13 cellular contexts compared by ENCODE assay signal in the genomic region with DNA sequence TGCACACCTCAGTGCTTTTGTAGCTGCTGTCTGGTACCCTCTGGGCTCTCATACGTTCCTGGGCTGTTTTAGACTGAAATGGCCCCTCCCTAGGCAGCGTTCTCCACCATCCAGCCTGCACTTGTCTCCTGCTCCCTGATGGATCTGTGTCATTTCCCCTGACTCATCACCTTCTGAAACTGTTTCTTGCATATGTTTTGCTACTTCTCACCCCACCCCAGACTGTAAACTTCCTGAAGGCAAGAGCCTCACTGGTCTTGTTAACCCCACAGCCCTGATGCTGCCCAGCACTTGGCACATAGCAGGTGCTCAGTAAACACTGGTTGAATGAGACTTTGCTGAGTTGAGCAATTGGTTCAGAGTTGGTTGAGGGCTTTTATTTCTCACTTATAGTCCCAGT.
A peak's percentile ranks its signal among the peaks of the same experiment; 100 is the strongest.
DNase-seq lines count a peak whose midpoint lies in the region; ATAC-seq, FAIRE-seq and TF ChIP-seq lines count a peak whose summit lies in the region.
"Had no signal": no experiment of that assay in that cellular context is flagged by ENCODE, and none has a peak within 500 bp of the region (broad histone marks: within the 10 kb centered on the region; RNA-seq: fewer than 3 reads in every experiment).

No MANE protein-coding gene starts in this region.

- H3K9ac ChIP-seq in GM23248 (no peak overlapping the region), endothelial cell of umbilical vein (replicated peaks; ENCODE audit: extremely low read depth, insufficient read depth, low read length) (no peak overlapping the region)

- H3K4me1 ChIP-seq in GM23248 (ENCODE audit: insufficient read depth) = no peaks in the 10 kb centered on the region
- H3K4me1 ChIP-seq in endothelial cell of umbilical vein (ENCODE audit: control insufficient read depth, extremely low read depth, insufficient read depth, low read length) = no peaks in the 10 kb centered on the region

- dilution Hi-C loops in endothelial cell of umbilical vein (cut with MboI; ENCODE audit: extremely low pct_ligation_motif_present, low sequenced_read_pairs) = no loop called here

- intact Hi-C loops in endothelial cell of umbilical vein (cut with micrococcal nuclease) = no loop called here

- CTCF ChIA-PET in endothelial cell of umbilical vein (lab: Charles Lee) = interaction anchor here (1.5 kb wide), 1 partner anchor 14 kb away, joined by 4 read pairs; no protein-coding TSS in a partner anchor

- H3K4me3 ChIP-seq in GM23248 (no peak overlapping the region), endothelial cell of umbilical vein (replicated peaks in 1 of 3; ENCODE audit: insufficient read depth in 1 of 3, low read depth in 1 of 3, low read length in 3 of 3) (no peak overlapping the region)
- H3K4me3 ChIP-seq: stomach had no signal

- ATAC-seq in natural killer cell treated with Interleukin-12 subunit alpha and Interleukin-12 subunit beta and Interleukin-15 and Interleukin-18, amount 100 ng/mL, for 72 hours = peak; percentile 31 to 58
- ATAC-seq in HG03354 (IDR thresholded peaks at IDR 0.05; ENCODE audit: poor library complexity, severe bottlenecking, unreplicated experiment) (no peak), HG03196 (IDR thresholded peaks at IDR 0.05; ENCODE audit: unreplicated experiment) (no peak), GM19452 (IDR thresholded peaks at IDR 0.05; ENCODE audit: unreplicated experiment) (no peak)

- DNase-seq in GM23248 = peak; percentile 19
- DNase-seq in NCI-H226 = peak; percentile 46
- peak; percentile 24 for DNase-seq in endothelial cell of umbilical vein (ENCODE audit: low read depth, low spot score)
- DNase-seq in natural killer cell treated with Interleukin-12 subunit alpha and Interleukin-12 subunit beta and Interleukin-15 and Interleukin-18, amount 100 ng/mL, for 72 hours (ENCODE audit: low spot score) = no peak
- DNase-seq in T1000 (lab: John Stamatoyannopoulos, UW) = no peak
- DNase-seq: activated T-cell treated with anti-CD3 and anti-CD28 coated beads, Interleukin-2, amount 50 U/mL, for 24 hours; NCI-H2227 treated with DMSO at 0.1 percent for 48 hours; stimulated activated CD4-positive, alpha-beta T cell treated with anti-CD3 and anti-CD28 coated beads, Interleukin-4, amount 100 ng/mL, for 4 hours; stomach had no signal

- H3F3A ChIP-seq in GM23248 (ENCODE audit: insufficient read depth) = no peaks in the 10 kb centered on the region; the same call in 1 of the 2 replicates

- H3K27ac ChIP-seq in GM23248 = no peak overlapping the region
- no peak overlapping the region for H3K27ac ChIP-seq in endothelial cell of umbilical vein (ENCODE audit: insufficient read depth, low read depth, low read length)
- H3K27ac ChIP-seq: C4-2B had no signal

- H4K20me1 ChIP-seq in GM23248 (ENCODE audit: insufficient read depth) = no peaks in the 10 kb centered on the region
- no peaks in the 10 kb centered on the region for H4K20me1 ChIP-seq in endothelial cell of umbilical vein (replicated peaks; ENCODE audit: control insufficient read depth, extremely low read depth, insufficient read depth, low read length)

- no peak for TF ChIP-seq POLR2A in endothelial cell of umbilical vein (IDR thresholded peaks at IDR 0.05; ENCODE audit: low read depth, low read length)

- in situ Hi-C loops in GM23248 (cut with MboI) = no loop called here

- H3K27me3 Mint-ChIP-seq in natural killer cell treated with Interleukin-12 subunit alpha and Interleukin-12 subunit beta and Interleukin-15 and Interleukin-18, amount 100 ng/mL, for 72 hours = peaks cover 15 to 27% of the 10 kb centered on the region in 2 donors

- H3K36me3 ChIP-seq in GM23248 (ENCODE audit: low read depth) (no peaks in the 10 kb centered on the region), endothelial cell of umbilical vein (ENCODE audit: control insufficient read depth in 2 of 2, extremely low read depth in 1 of 2, insufficient read depth in 2 of 2, low read length in 2 of 2) (no peaks in the 10 kb centered on the region)

- no peak overlapping the region for H3K27ac Mint-ChIP-seq in natural killer cell treated with Interleukin-12 subunit alpha and Interleukin-12 subunit beta and Interleukin-15 and Interleukin-18, amount 100 ng/mL, for 72 hours
- H3K27ac Mint-ChIP-seq: activated T-cell treated with anti-CD3 and anti-CD28 coated beads, Interleukin-2, amount 50 U/mL, for 24 hours had no signal

- H3K4me1 Mint-ChIP-seq in natural killer cell treated with Interleukin-12 subunit alpha and Interleukin-12 subunit beta and Interleukin-15 and Interleukin-18, amount 100 ng/mL, for 72 hours (ENCODE audit: low read depth in 2 of 2) = peaks cover 6 to 9% of the 10 kb centered on the region in 2 donors

- H3K9me1 ChIP-seq in endothelial cell of umbilical vein (replicated peaks; ENCODE audit: control insufficient read depth, extremely low read depth, insufficient read depth, low read length) = no peaks in the 10 kb centered on the region

- H3K4me3 Mint-ChIP-seq in natural killer cell treated with Interleukin-12 subunit alpha and Interleukin-12 subunit beta and Interleukin-15 and Interleukin-18, amount 100 ng/mL, for 72 hours = peak overlapping the region; percentile 22
- H3K4me3 Mint-ChIP-seq: activated T-cell treated with anti-CD3 and anti-CD28 coated beads, Interleukin-2, amount 50 U/mL, for 24 hours had no signal

- TF ChIP-seq CTCF in endothelial cell of umbilical vein (IDR thresholded peaks at IDR 0.05; ENCODE audit: extremely low read depth in 1 of 2, insufficient read depth in 1 of 2, low read depth in 1 of 2, low read length in 2 of 2) = no peak

- H3K4me2 ChIP-seq in GM23248 (ENCODE audit: unreplicated experiment) (no peak overlapping the region), endothelial cell of umbilical vein (ENCODE audit: insufficient read depth, low read length) (no peak overlapping the region)

- H3K27me3 ChIP-seq in GM23248 (replicated peaks; ENCODE audit: insufficient read depth) (no peaks in the 10 kb centered on the region), endothelial cell of umbilical vein (ENCODE audit: control insufficient read depth in 2 of 2, insufficient read depth in 2 of 2, low read length in 2 of 2) (peaks cover 0 to 2% of the 10 kb centered on the region in 2 experiments)
- H3K27me3 ChIP-seq: stomach had no signal

- H3K79me2 ChIP-seq in GM23248 (ENCODE audit: insufficient read depth) = no peaks in the 10 kb centered on the region
- no peaks in the 10 kb centered on the region for H3K79me2 ChIP-seq in endothelial cell of umbilical vein (ENCODE audit: control insufficient read depth, insufficient read depth, low read length)

- H2AFZ ChIP-seq in GM23248 = no peak overlapping the region
- peak overlapping the region; percentile 50 for H2AFZ ChIP-seq in endothelial cell of umbilical vein (ENCODE audit: low read depth, low read length)

- no peaks in the 10 kb centered on the region for H3K9me2 ChIP-seq in GM23248 (ENCODE audit: insufficient read depth)

- POLR2A ChIA-PET in endothelial cell of umbilical vein (lab: Charles Lee) = no interaction called here

- H3K9me3 Mint-ChIP-seq in natural killer cell treated with Interleukin-12 subunit alpha and Interleukin-12 subunit beta and Interleukin-15 and Interleukin-18, amount 100 ng/mL, for 72 hours = no peaks in the 10 kb centered on the region
- H3K9me3 Mint-ChIP-seq: activated T-cell treated with anti-CD3 and anti-CD28 coated beads, Interleukin-2, amount 50 U/mL, for 24 hours had no signal

- 80 to 83% methylated on average over 2 of the region's 2 CpGs for WGBS in GM23248 (ENCODE audit: low coverage in 1 of 2, low lambda C conversion rate in 2 of 2, missing lambda C conversion rate in 2 of 2), 2 experiments

- FAIRE-seq in endothelial cell of umbilical vein (lab: Jason Lieb, UNC) = peak; percentile 37

- no peaks in the 10 kb centered on the region for H3K36me3 Mint-ChIP-seq in natural killer cell treated with Interleukin-12 subunit alpha and Interleukin-12 subunit beta and Interleukin-15 and Interleukin-18, amount 100 ng/mL, for 72 hours

- no TSS peak for BruUV-seq in endothelial cell of umbilical vein (replicated peaks; lab: Mats Ljungman, UMichigan)

- H3K9me3 ChIP-seq in GM23248 (ENCODE audit: low read depth) (no peaks in the 10 kb centered on the region), endothelial cell of umbilical vein (replicated peaks; ENCODE audit: control insufficient read depth, insufficient read depth, low read length) (no peaks in the 10 kb centered on the region)
- H3K9me3 ChIP-seq: stomach had no signal

TF ChIP-seq in endothelial cell of umbilical vein, 7 proteins besides CTCF, POLR2A, EP300 and RAD21:
- TF ChIP-seq FOS (IDR thresholded peaks at IDR 0.05; ENCODE audit: borderline replicate concordance, insufficient read depth, low read length) (peak; percentile 54), GATA2 (IDR thresholded peaks at IDR 0.05; ENCODE audit: insufficient read depth, insufficient read length, low read depth, low read length) (no peak), POLR2AphosphoS5 (IDR thresholded peaks at IDR 0.05; ENCODE audit: insufficient read depth, low read depth, low read length) (no peak)

Comparison
In these comparisons a context has a peak if more than half of its experiments do, and no peak if none do; other contexts are left out.
1. DNase-seq: peak in GM23248 (single experiment), NCI-H226 (single experiment) and endothelial cell of umbilical vein (single experiment); none in natural killer cell treated with Interleukin-12 subunit alpha and Interleukin-12 subunit beta and Interleukin-15 and Interleukin-18, amount 100 ng/mL, for 72 hours (single experiment) and T1000 (single experiment).
2. ATAC-seq: peak in natural killer cell treated with Interleukin-12 subunit alpha and Interleukin-12 subunit beta and Interleukin-15 and Interleukin-18, amount 100 ng/mL, for 72 hours (2 of 2); none in HG03354 (single experiment), HG03196 (single experiment) and GM19452 (single experiment).